9 cellular contexts compared by ENCODE assay signal in genomic region chr6:107704377-107705013, GRCh38.
A peak's percentile ranks its signal among the peaks of the same experiment; 100 is the strongest.
DNase-seq lines count a peak whose midpoint lies in the region; ATAC-seq, FAIRE-seq and TF ChIP-seq lines count a peak whose summit lies in the region.
"Had no signal": no experiment of that assay in that cellular context is flagged by ENCODE, and none has a peak within 500 bp of the region (broad histone marks: within the 10 kb centered on the region; RNA-seq: fewer than 3 reads in every experiment).

No MANE protein-coding gene starts in this region.

- no peaks in the 10 kb centered on the region for H3K4me1 ChIP-seq in PC-3 (ENCODE audit: insufficient read depth, low read length)
- H3K4me1 ChIP-seq in endocrine pancreas (ENCODE audit: control insufficient read depth, insufficient read depth, low read length), result no peaks in the 10 kb centered on the region

- H2AFZ ChIP-seq in PC-3 (ENCODE audit: low read length), result peak overlapping the region; percentile 38; the same call in 1 of the 2 replicates

- DNase-seq in CD4-positive, alpha-beta T cell, result no peak
- no peak for DNase-seq in GM18507 (ENCODE audit: extremely low spot score, insufficient read length, low read depth)
- peak; percentile 51 for DNase-seq in PC-3
- peak; percentile 28 for DNase-seq in mucosa of gallbladder (ENCODE audit: low spot score)
- no peak for DNase-seq in T-helper 9 cell
- DNase-seq in NCI-H526 treated with DMSO at 0.1 percent for 48 hours (lab: John Stamatoyannopoulos, UW), result no peak
- DNase-seq in left colon, result no peak

- POLR2A ChIA-PET in CD4-positive, alpha-beta T cell (lab: Charles Lee), result interaction anchor here (0.6 to 1.0 kb wide), 2 partner anchors 12 to 32 kb away, joined by 3 to 5 read pairs; no protein-coding TSS in a partner anchor
- POLR2A ChIA-PET in PC-3 (lab: Charles Lee; ENCODE audit: unreplicated experiment), result no interaction called here

- peak overlapping the region; percentile 59 for H3K4me2 ChIP-seq in PC-3 (ENCODE audit: low read length)

- TF ChIP-seq CTCF in CD4-positive, alpha-beta T cell (IDR thresholded peaks at IDR 0.05), result peak; percentile 86
- peak; percentile 79 for TF ChIP-seq CTCF in PC-3 (conservative IDR thresholded peaks at IDR 0.05; ENCODE audit: low read depth, low read length)

- no peak for ATAC-seq in CD4-positive, alpha-beta T cell (ENCODE audit: poor library complexity)
- ATAC-seq in PC-3 (no peak), left colon (no peak)

- H3K9me2 ChIP-seq in PC-3 (replicated peaks; ENCODE audit: low read length), result no peaks in the 10 kb centered on the region

- H3K36me3 Mint-ChIP-seq in CD4-positive, alpha-beta T cell (ENCODE audit: low read depth), result peaks cover 74% of the 10 kb centered on the region

- no TSS peak for BruUV-seq in PC-3 (replicated peaks; lab: Mats Ljungman, UMichigan)

- H3K79me2 ChIP-seq in PC-3 (ENCODE audit: low read length), result no peaks in the 10 kb centered on the region

- H3K9me3 Mint-ChIP-seq in CD4-positive, alpha-beta T cell, result no peaks in the 10 kb centered on the region
- H3K9me3 Mint-ChIP-seq: T-helper 1 cell treated with Interleukin-12 subunit alpha and Interleukin-12 subunit beta and Interleukin-4 antibody, amounts not matched to agents 30 μg/mL and 1 μg/mL, for 36 hours had no signal

- CTCF ChIA-PET in CD4-positive, alpha-beta T cell (lab: Charles Lee), result interaction anchor here (0.6 to 2.3 kb wide), 20 partner anchors 8 to 163 kb away, joined by 3 to 14 read pairs (median 4); no protein-coding TSS in a partner anchor
- CTCF ChIA-PET in PC-3 (lab: Charles Lee), result interaction anchor here (0.7 kb wide), 1 partner anchor 129 kb away, joined by 3 read pairs; no protein-coding TSS in a partner anchor

- H3K27ac Mint-ChIP-seq in CD4-positive, alpha-beta T cell, result peak overlapping the region; percentile 90
- H3K27ac Mint-ChIP-seq: T-helper 1 cell treated with Interleukin-12 subunit alpha and Interleukin-12 subunit beta and Interleukin-4 antibody, amounts not matched to agents 30 μg/mL and 1 μg/mL, for 36 hours had no signal

- H3K27me3 ChIP-seq in CD4-positive, alpha-beta T cell (ENCODE audit: control insufficient read depth, insufficient read depth, low read length), result no peaks in the 10 kb centered on the region
- H3K27me3 ChIP-seq in PC-3 (ENCODE audit: low read length), result no peaks in the 10 kb centered on the region; the same call in 1 of the 2 replicates
- no peaks in the 10 kb centered on the region for H3K27me3 ChIP-seq in endocrine pancreas (ENCODE audit: control insufficient read depth, insufficient read depth, low read length)

- peak overlapping the region; percentile 15; the same call in 1 of the 2 replicates for H3K4me3 ChIP-seq in PC-3 (ENCODE audit: low read length)
- H3K4me3 ChIP-seq in endocrine pancreas (ENCODE audit: control insufficient read depth, insufficient read depth, low read length), result no peak overlapping the region

- H3K36me3 ChIP-seq in PC-3 (ENCODE audit: low read depth, low read length) (no peaks in the 10 kb centered on the region), endocrine pancreas (ENCODE audit: control insufficient read depth, insufficient read depth, low read length) (no peaks in the 10 kb centered on the region)

- H3F3A ChIP-seq in PC-3 (ENCODE audit: low read length, unreplicated experiment), result no peaks in the 10 kb centered on the region

- no peak overlapping the region for H3K4me3 Mint-ChIP-seq in CD4-positive, alpha-beta T cell
- H3K4me3 Mint-ChIP-seq: T-helper 1 cell treated with Interleukin-12 subunit alpha and Interleukin-12 subunit beta and Interleukin-4 antibody, amounts not matched to agents 30 μg/mL and 1 μg/mL, for 36 hours had no signal

- H3K9me3 ChIP-seq in CD4-positive, alpha-beta T cell (ENCODE audit: control insufficient read depth, low read length), result no peaks in the 10 kb centered on the region
- H3K9me3 ChIP-seq in PC-3 (ENCODE audit: low read length), result no peaks in the 10 kb centered on the region
- no peaks in the 10 kb centered on the region for H3K9me3 ChIP-seq in endocrine pancreas (ENCODE audit: control insufficient read depth, low read length)

- H3K4me1 Mint-ChIP-seq in CD4-positive, alpha-beta T cell (ENCODE audit: low read depth), result peaks cover 61% of the 10 kb centered on the region

- intact Hi-C loops in CD4-positive, alpha-beta T cell (cut with DNase I, micrococcal nuclease), result loop anchor here in 1 of 2 experiments (1.0 kb wide), 1 partner anchor 163 kb away; no protein-coding TSS in a partner anchor
- intact Hi-C loops in PC-3 (cut with micrococcal nuclease) (no loop called here), left colon (cut with DNase I, micrococcal nuclease) (loop anchor here in 1 of 2 donors (10.0 kb wide), 1 partner anchor 390 kb away; no protein-coding TSS in a partner anchor)

- H3K27me3 Mint-ChIP-seq in CD4-positive, alpha-beta T cell, result no peaks in the 10 kb centered on the region

- H3K9ac ChIP-seq in PC-3 (ENCODE audit: low read length) (no peak overlapping the region), endocrine pancreas (ENCODE audit: control insufficient read depth, insufficient read depth, low read length) (peak overlapping the region; percentile 42)

- no peak overlapping the region for H3K27ac ChIP-seq in CD4-positive, alpha-beta T cell (ENCODE audit: low read depth, low read length)
- no peak overlapping the region for H3K27ac ChIP-seq in PC-3 (ENCODE audit: low read length)

- peak; percentile 89 for FAIRE-seq in GM18507 (lab: Jason Lieb, UNC)

- H4K20me1 ChIP-seq in PC-3 (ENCODE audit: low read length), result no peaks in the 10 kb centered on the region

Comparison
In these comparisons a context has a peak if more than half of its experiments do, and no peak if none do; other contexts are left out.
1. DNase-seq: peak in PC-3 (single experiment) and mucosa of gallbladder (single experiment); none in CD4-positive, alpha-beta T cell (0 of 10), GM18507 (single experiment), T-helper 9 cell (single experiment), NCI-H526 treated with DMSO at 0.1 percent for 48 hours (single experiment) and left colon (0 of 2).